ENCODE assay signal across 8 cellular contexts in the genomic region with DNA sequence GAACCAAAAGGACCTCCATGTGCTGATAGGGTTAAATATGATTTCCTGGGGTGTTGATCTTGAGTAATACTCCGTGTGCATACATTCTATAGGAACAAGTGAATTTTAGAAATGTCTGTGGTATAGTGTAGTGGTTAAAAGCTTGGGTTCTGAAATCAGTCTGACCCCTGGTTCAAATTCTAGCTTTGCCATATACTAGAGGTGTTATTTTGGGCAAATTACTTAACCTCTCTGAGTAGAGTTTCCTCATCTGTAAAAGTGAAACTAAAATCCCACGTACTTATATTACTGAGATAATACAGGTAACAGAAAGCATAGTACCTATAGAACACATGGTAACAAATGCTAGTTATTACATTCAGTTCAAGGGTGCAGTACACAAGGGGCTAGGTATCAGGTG. TPM values are rescaled to one million over a fixed set of nuclear protein-coding genes. Genes with fewer than 3 reads are reported as not detected.
DNase-seq lines count a peak whose midpoint lies in the region; ATAC-seq and TF ChIP-seq lines count a peak whose summit lies in the region.
"Not testable (repeated sequence)": the region's sequence is repeated elsewhere in the genome, so short reads cannot be mapped to it uniquely, and the experiment has no call there.

No MANE protein-coding gene starts in this region.

- H3K4ac ChIP-seq in mesenchymal stem cell (ENCODE audit: low read depth in 1 of 2, low read length in 2 of 2): not testable (repeated sequence)

- H2BK15ac ChIP-seq in mesenchymal stem cell (ENCODE audit: low read depth, poor library complexity, severe bottlenecking): not testable (repeated sequence)

- H3K9me3 Mint-ChIP-seq in CD4-positive, alpha-beta memory T cell; activated T-cell treated with anti-CD3 and anti-CD28 coated beads, Interleukin-2, amount 50 U/mL, for 72 hours; stimulated activated memory B cell treated with anti-CD40 and anti-IgM and Interleukin-4, amounts not matched to agents 10 μg/mL and 1 μg/mL and 100 μg/mL, for 72 hours: not testable (repeated sequence)

- not testable (repeated sequence) for H4K91ac ChIP-seq in mesenchymal stem cell (ENCODE audit: low read length)

- intact Hi-C loops in CD4-positive, alpha-beta memory T cell (cut with micrococcal nuclease): loop anchor here (1.0 kb wide), 1 partner anchor 12 kb away; a partner anchor contains a TSS

- peaks cover 21% of the 10 kb centered on the region for H3K79me1 ChIP-seq in mesenchymal stem cell (replicated peaks; ENCODE audit: low read length, poor library complexity, severe bottlenecking)

- H2AK5ac ChIP-seq in mesenchymal stem cell (ENCODE audit: low read length, severe bottlenecking): not testable (repeated sequence)

- H3K27me3 Mint-ChIP-seq in CD4-positive, alpha-beta memory T cell; activated T-cell treated with anti-CD3 and anti-CD28 coated beads, Interleukin-2, amount 50 U/mL, for 72 hours (ENCODE audit: low read depth); stimulated activated memory B cell treated with anti-CD40 and anti-IgM and Interleukin-4, amounts not matched to agents 10 μg/mL and 1 μg/mL and 100 μg/mL, for 72 hours: not testable (repeated sequence)

- CTCF ChIA-PET in CD4-positive, alpha-beta memory T cell (lab: Charles Lee; ENCODE audit: partially characterized antibody): interaction anchor here (0.9 to 2.5 kb wide), 6 partner anchors 9 to 37 kb away, joined by 3 to 15 read pairs (median 4); a partner anchor contains a TSS

- not testable (repeated sequence) for H4K8ac ChIP-seq in mesenchymal stem cell (ENCODE audit: low read length)

- H3K14ac ChIP-seq in mesenchymal stem cell (ENCODE audit: low read length in 2 of 2): not testable (repeated sequence)

- H3K27ac ChIP-seq in CD4-positive, alpha-beta memory T cell (ENCODE audit: low read depth, low read length): peak overlapping the region; percentile 85
- H3K27ac ChIP-seq in mesenchymal stem cell (ENCODE audit: low read length, poor library complexity, severe bottlenecking): peak overlapping the region; percentile 40

- not testable (repeated sequence) for H3K36me3 ChIP-seq in CD4-positive, alpha-beta memory T cell (ENCODE audit: insufficient read depth, low read length); Loucy (ENCODE audit: insufficient read depth, low read length); endocrine pancreas (ENCODE audit: control insufficient read depth, insufficient read depth, low read length); mesenchymal stem cell (ENCODE audit: control insufficient read depth in 1 of 2, insufficient read depth in 2 of 2, low read depth in 1 of 2, low read length in 2 of 2)

- H3K9me3 ChIP-seq in CD4-positive, alpha-beta memory T cell (ENCODE audit: control insufficient read depth in 1 of 2, low read length in 2 of 2); Loucy (ENCODE audit: insufficient read depth, low read depth, low read length); endocrine pancreas (ENCODE audit: control insufficient read depth, low read length); mesenchymal stem cell (ENCODE audit: control insufficient read depth, low read length): not testable (repeated sequence)

- H3K18ac ChIP-seq in mesenchymal stem cell (ENCODE audit: low read depth in 1 of 2, low read length in 2 of 2): not testable (repeated sequence)

- not testable (repeated sequence) for TF ChIP-seq CTCF in Loucy (conservative IDR thresholded peaks at IDR 0.05; ENCODE audit: low read length)

- not testable (repeated sequence) for H2BK120ac ChIP-seq in mesenchymal stem cell (ENCODE audit: low read depth, low read length)

- H3K9ac ChIP-seq in Loucy (ENCODE audit: low read depth, low read length, poor library complexity, severe bottlenecking): peak overlapping the region; percentile 64
- not testable (repeated sequence) for H3K9ac ChIP-seq in endocrine pancreas (ENCODE audit: control insufficient read depth, insufficient read depth, low read length)
- peak overlapping the region; percentile 79 for H3K9ac ChIP-seq in mesenchymal stem cell (ENCODE audit: low read length)

- peaks cover 65% of the 10 kb centered on the region for H3K79me2 ChIP-seq in Loucy (ENCODE audit: insufficient read depth, low read length)

- not testable (repeated sequence) for H2BK12ac ChIP-seq in mesenchymal stem cell (ENCODE audit: low read length in 2 of 2)

- not testable (repeated sequence) for H3F3A ChIP-seq in Loucy (ENCODE audit: low read depth)

- peaks cover 48 to 88% (median 69%) of the 10 kb centered on the region in 4 donors for H3K4me1 Mint-ChIP-seq in CD4-positive, alpha-beta memory T cell
- H3K4me1 Mint-ChIP-seq in activated T-cell treated with anti-CD3 and anti-CD28 coated beads, Interleukin-2, amount 50 U/mL, for 72 hours (ENCODE audit: low read depth): peaks cover 61% of the 10 kb centered on the region
- H3K4me1 Mint-ChIP-seq in stimulated activated memory B cell treated with anti-CD40 and anti-IgM and Interleukin-4, amounts not matched to agents 10 μg/mL and 1 μg/mL and 100 μg/mL, for 72 hours: peaks cover 46% of the 10 kb centered on the region

- peak overlapping the region; percentile 91 for H3K4me2 ChIP-seq in Loucy (ENCODE audit: low read depth, low read length, poor library complexity, severe bottlenecking)
- peak overlapping the region; percentile 50 for H3K4me2 ChIP-seq in mesenchymal stem cell (ENCODE audit: low read length, poor library complexity, severe bottlenecking)

- peak overlapping the region; percentile 96 to 100 (median 99) for H3K27ac Mint-ChIP-seq in CD4-positive, alpha-beta memory T cell
- peak overlapping the region; percentile 100 for H3K27ac Mint-ChIP-seq in activated T-cell treated with anti-CD3 and anti-CD28 coated beads, Interleukin-2, amount 50 U/mL, for 72 hours
- H3K27ac Mint-ChIP-seq in stimulated activated memory B cell treated with anti-CD40 and anti-IgM and Interleukin-4, amounts not matched to agents 10 μg/mL and 1 μg/mL and 100 μg/mL, for 72 hours: peak overlapping the region; percentile 89

- H3K4me3 Mint-ChIP-seq in CD4-positive, alpha-beta memory T cell: peak overlapping the region; percentile 61 to 90 (median 80)
- H3K4me3 Mint-ChIP-seq in activated T-cell treated with anti-CD3 and anti-CD28 coated beads, Interleukin-2, amount 50 U/mL, for 72 hours: peak overlapping the region; percentile 79 to 95
- peak overlapping the region; percentile 69 for H3K4me3 Mint-ChIP-seq in stimulated activated memory B cell treated with anti-CD40 and anti-IgM and Interleukin-4, amounts not matched to agents 10 μg/mL and 1 μg/mL and 100 μg/mL, for 72 hours

- not testable (repeated sequence) for H2BK5ac ChIP-seq in mesenchymal stem cell (ENCODE audit: low read depth, low read length, poor library complexity, severe bottlenecking)

- no CpG with 5 or more reads among the region's 2 CpGs for WGBS in mesenchymal stem cell

- peaks cover 7 to 15% of the 10 kb centered on the region in 2 donors for H3K36me3 Mint-ChIP-seq in CD4-positive, alpha-beta memory T cell
- H3K36me3 Mint-ChIP-seq in activated T-cell treated with anti-CD3 and anti-CD28 coated beads, Interleukin-2, amount 50 U/mL, for 72 hours (ENCODE audit: insufficient read depth in 2 of 2); stimulated activated memory B cell treated with anti-CD40 and anti-IgM and Interleukin-4, amounts not matched to agents 10 μg/mL and 1 μg/mL and 100 μg/mL, for 72 hours: not testable (repeated sequence)

- peak overlapping the region; percentile 47; the same call in 1 of the 2 replicates for H2AFZ ChIP-seq in Loucy (ENCODE audit: low read length)
- H2AFZ ChIP-seq in mesenchymal stem cell (ENCODE audit: low read depth, low read length): not testable (repeated sequence)

- POLR2A ChIA-PET in CD4-positive, alpha-beta memory T cell (lab: Charles Lee; ENCODE audit: partially characterized antibody): interaction anchor here (0.8 to 4.4 kb wide), 12 partner anchors 10 to 639 kb away, joined by 3 to 202 read pairs (median 4); a partner anchor contains a TSS

- not testable (repeated sequence) for DNase-seq in CD4-positive, alpha-beta memory T cell; activated T-cell treated with anti-CD3 and anti-CD28 coated beads, Interleukin-2, amount 50 U/mL, for 72 hours; mesenchymal stem cell

- H3K23ac ChIP-seq in mesenchymal stem cell (ENCODE audit: low read length in 2 of 2): not testable (repeated sequence)

- not testable (repeated sequence) for H4K20me1 ChIP-seq in Loucy (ENCODE audit: insufficient read depth, low read length, poor library complexity, severe bottlenecking)

- H3K27me3 ChIP-seq in CD4-positive, alpha-beta memory T cell (ENCODE audit: insufficient read depth, low read length); Loucy (ENCODE audit: insufficient read depth, low read length, poor library complexity, severe bottlenecking); endocrine pancreas (ENCODE audit: control insufficient read depth, insufficient read depth, low read length); mesenchymal stem cell (ENCODE audit: control insufficient read depth in 1 of 2, insufficient read depth in 1 of 2, low read length in 2 of 2): not testable (repeated sequence)

- peak; percentile 40 for ATAC-seq in GM19455 (IDR thresholded peaks at IDR 0.05; ENCODE audit: unreplicated experiment)
- ATAC-seq in HG02973 (IDR thresholded peaks at IDR 0.05; ENCODE audit: unreplicated experiment): peak; percentile 30
- peak; percentile 80 to 84 for ATAC-seq in activated T-cell treated with anti-CD3 and anti-CD28 coated beads, Interleukin-2, amount 50 U/mL, for 72 hours (replicated peaks in 1 of 2)
- ATAC-seq in stimulated activated memory B cell treated with anti-CD40 and anti-IgM and Interleukin-4, amounts not matched to agents 10 μg/mL and 1 μg/mL and 100 μg/mL, for 72 hours: peak; percentile 58

- not testable (repeated sequence) for H3K9me2 ChIP-seq in Loucy (replicated peaks; ENCODE audit: low read depth, low read length)

- peaks cover 94% of the 10 kb centered on the region for H3K4me1 ChIP-seq in CD4-positive, alpha-beta memory T cell (ENCODE audit: insufficient read depth, low read length)
- H3K4me1 ChIP-seq in Loucy (ENCODE audit: insufficient read depth, low read length, poor library complexity, severe bottlenecking) (peaks cover 26% of the 10 kb centered on the region), endocrine pancreas (ENCODE audit: control insufficient read depth, insufficient read depth, low read length) (peaks cover 11% of the 10 kb centered on the region)
- H3K4me1 ChIP-seq in mesenchymal stem cell (ENCODE audit: control insufficient read depth, insufficient read depth, low read depth, low read length): not testable (repeated sequence)

- H3K4me3 ChIP-seq in CD4-positive, alpha-beta memory T cell (ENCODE audit: low read length in 2 of 2): peak overlapping the region in 1 of 2 donors; percentile 29
- H3K4me3 ChIP-seq in Loucy (ENCODE audit: low read length, poor library complexity, severe bottlenecking) (peak overlapping the region; percentile 72), endocrine pancreas (ENCODE audit: control insufficient read depth, insufficient read depth, low read length) (peak overlapping the region; percentile 47), mesenchymal stem cell (ENCODE audit: insufficient read depth in 1 of 2, low read depth in 1 of 2, low read length in 2 of 2) (peak overlapping the region in 1 of 2 experiments; percentile 50)

RNA-seq across cellular contexts. Expression of a gene that starts 12.0 kb away (rescaled TPM):
- 100 to 1,000 TPM; 259 to 280 TPM for total RNA-seq in CD4-positive, alpha-beta memory T cell
- polyA plus RNA-seq in CD4-positive, alpha-beta memory T cell: 100 to 1,000 TPM in 1 of 2 donors, 10 to 100 TPM in 1; 14.2 to 120 TPM
- total RNA-seq in activated T-cell treated with anti-CD3 and anti-CD28 coated beads, Interleukin-2, amount 50 U/mL, for 72 hours: 10 to 100 TPM; 32.3 to 48.8 TPM
- 5.6 TPM for polyA plus RNA-seq in mesenchymal stem cell (2013, experiment 1 of 2)
- 6.4 TPM for polyA plus RNA-seq in mesenchymal stem cell (2013, experiment 2 of 2)

Comparison
In these comparisons a context has a peak if more than half of its experiments do, and no peak if none do; other contexts are left out.
1. ATAC-seq: peak in every context shown above with its lines; median percentile 82 in activated T-cell treated with anti-CD3 and anti-CD28 coated beads, Interleukin-2, amount 50 U/mL, for 72 hours; 58 in stimulated activated memory B cell treated with anti-CD40 and anti-IgM and Interleukin-4, amounts not matched to agents 10 μg/mL and 1 μg/mL and 100 μg/mL, for 72 hours; 40 in GM19455; 30 in HG02973.
2. RNA of a gene that starts 12.0 kb away (total RNA-seq): 259 to 280 TPM in CD4-positive, alpha-beta memory T cell; 32.3 to 48.8 TPM in activated T-cell treated with anti-CD3 and anti-CD28 coated beads, Interleukin-2, amount 50 U/mL, for 72 hours; every median in the first group is over 4 times any median in the second.
3. Peak in every context shown above with its lines, with median percentiles within 50 percentile points of each other: H3K27ac Mint-ChIP-seq and H3K4me3 Mint-ChIP-seq.